14 cellular contexts compared by ENCODE assay signal in the genomic region with DNA sequence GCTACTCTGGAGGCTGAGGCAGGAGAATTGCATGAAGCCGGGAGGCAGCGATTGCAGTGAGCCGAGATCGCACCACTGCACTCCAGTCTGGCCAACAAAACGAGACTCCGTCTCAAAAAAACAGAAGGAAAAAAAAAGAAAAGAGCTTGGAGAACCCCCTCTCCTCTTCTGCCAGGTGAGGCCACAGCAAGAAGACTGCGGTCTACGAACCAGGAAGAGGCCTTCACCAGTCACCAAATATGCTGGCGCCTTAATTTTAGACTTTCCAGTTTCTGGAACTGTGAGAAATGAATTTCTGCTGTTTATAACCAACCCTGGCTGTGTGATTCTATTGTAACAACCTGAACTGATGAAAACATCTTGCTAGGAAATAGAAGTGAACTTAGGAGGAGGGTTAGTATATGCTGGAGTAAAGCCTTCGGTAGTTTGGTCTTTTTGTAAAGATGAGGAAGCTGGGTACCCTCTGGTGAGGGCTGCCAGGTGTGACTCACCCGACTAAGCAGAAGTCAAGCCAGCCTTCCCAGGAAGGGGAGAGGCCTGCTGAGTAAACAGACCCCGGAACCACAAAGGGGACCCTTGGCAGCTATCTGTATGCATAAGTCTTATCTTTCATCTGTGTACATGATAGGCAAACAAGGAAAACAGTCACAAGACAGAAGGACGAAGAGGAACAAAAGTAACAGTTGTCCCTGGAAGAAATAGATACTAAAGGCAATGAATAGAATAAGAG.
DNase-seq lines count a peak whose midpoint lies in the region; ATAC-seq and TF ChIP-seq lines count a peak whose summit lies in the region.
"Had no signal": no experiment of that assay in that cellular context is flagged by ENCODE, and none has a peak within 500 bp of the region (broad histone marks: within the 10 kb centered on the region; RNA-seq: fewer than 3 reads in every experiment).

No MANE protein-coding gene starts in this region.

- peaks cover 20% of the 10 kb centered on the region for H3K9me3 Mint-ChIP-seq in chondrocyte (ENCODE audit: low read depth)
- H3K9me3 Mint-ChIP-seq in HFFc6 = peaks cover 45% of the 10 kb centered on the region

- H3K4me3 ChIP-seq in ACC112 (ENCODE audit: low read depth, low read length) = no peak overlapping the region
- H3K4me3 ChIP-seq in DND-41 (ENCODE audit: low read depth in 1 of 2, low read length in 2 of 2) = peak overlapping the region in 1 of 2 experiments; percentile 23; a peak in 1 of 4 replicates
- no peak overlapping the region for H3K4me3 ChIP-seq in fibroblast of mammary gland (ENCODE audit: control insufficient read depth, low read depth, low read length)
- H3K4me3 ChIP-seq: GM23338, SJSA1 had no signal

- no peak overlapping the region for H2AFZ ChIP-seq in ACC112 (ENCODE audit: low read length, unreplicated experiment)
- peak overlapping the region; percentile 47; the same call in 1 of the 2 replicates for H2AFZ ChIP-seq in DND-41 (ENCODE audit: low read depth, low read length)
- H2AFZ ChIP-seq: GM23338 had no signal

- peaks cover 15% of the 10 kb centered on the region for H3K4me1 Mint-ChIP-seq in chondrocyte (ENCODE audit: low read depth)
- peaks cover 56% of the 10 kb centered on the region for H3K4me1 Mint-ChIP-seq in HFFc6 (ENCODE audit: low read depth)

- no peak overlapping the region; the same call in 1 of the 2 replicates for H3K9ac ChIP-seq in DND-41 (ENCODE audit: low read depth, low read length)

- H3K27ac ChIP-seq in ACC112 (ENCODE audit: low read depth, low read length) (peak overlapping the region; percentile 52), DND-41 (ENCODE audit: low read length) (peak overlapping the region; percentile 80), substantia nigra (ENCODE audit: low read depth, low read length, poor library complexity, severe bottlenecking) (no peak overlapping the region)
- H3K27ac ChIP-seq: SJSA1 had no signal

- H3K79me2 ChIP-seq in ACC112 (ENCODE audit: control insufficient read depth, insufficient read depth, low read length, unreplicated experiment) (no peaks in the 10 kb centered on the region), DND-41 (ENCODE audit: insufficient read depth, low read length) (no peaks in the 10 kb centered on the region)

- no peak overlapping the region for H3K4me3 Mint-ChIP-seq in chondrocyte (ENCODE audit: unreplicated experiment)
- H3K4me3 Mint-ChIP-seq in HFFc6 = no peak overlapping the region
- H3K4me3 Mint-ChIP-seq: GM23338, type B pancreatic cell had no signal

- H3K27me3 ChIP-seq in ACC112 (ENCODE audit: insufficient read depth, low read length) (no peaks in the 10 kb centered on the region), DND-41 (ENCODE audit: insufficient read depth, low read length, poor library complexity) (no peaks in the 10 kb centered on the region)
- H3K27me3 ChIP-seq: SJSA1 had no signal

- TF ChIP-seq CTCF in DND-41 (IDR thresholded peaks at IDR 0.05; ENCODE audit: borderline replicate concordance, extremely low read depth, low read length, poor library complexity, severe bottlenecking) (no peak), fibroblast of mammary gland (conservative IDR thresholded peaks at IDR 0.05; ENCODE audit: control insufficient read depth, insufficient read depth, low read depth, low read length) (no peak), chondrocyte (IDR thresholded peaks at IDR 0.05) (no peak), HFFc6 (IDR thresholded peaks at IDR 0.05) (no peak)

- H3K27me3 Mint-ChIP-seq in chondrocyte (ENCODE audit: low read depth) (no peaks in the 10 kb centered on the region), HFFc6 (ENCODE audit: insufficient read depth) (peaks cover 3% of the 10 kb centered on the region)
- H3K27me3 Mint-ChIP-seq: type B pancreatic cell had no signal

- H3K9me3 ChIP-seq in DND-41 (ENCODE audit: insufficient read depth, low read length, severe bottlenecking) = peaks cover 2% of the 10 kb centered on the region

- no peaks in the 10 kb centered on the region for H4K20me1 ChIP-seq in DND-41 (ENCODE audit: insufficient read depth, low read length)

- H3K36me3 ChIP-seq in ACC112 (ENCODE audit: insufficient read depth, low read length) (peaks cover 6% of the 10 kb centered on the region; the same call in 1 of the 2 replicates), DND-41 (ENCODE audit: insufficient read depth, low read length) (no peaks in the 10 kb centered on the region)
- H3K36me3 ChIP-seq: SJSA1 had no signal

- H3K4me1 ChIP-seq in ACC112 (ENCODE audit: control insufficient read depth, insufficient read depth, low read length, unreplicated experiment) (peaks cover 49% of the 10 kb centered on the region), DND-41 (ENCODE audit: insufficient read depth, low read length) (peaks cover 33% of the 10 kb centered on the region)

- H3K27ac Mint-ChIP-seq in chondrocyte (ENCODE audit: unreplicated experiment) (no peak overlapping the region), HFFc6 (no peak overlapping the region)
- H3K27ac Mint-ChIP-seq: GM23338, type B pancreatic cell had no signal

- DNase-seq in DND-41 (peak; percentile 75), SIG-M5 treated with dmso at 0.1 percent for 504 hours (lab: John Stamatoyannopoulos, UW; ENCODE audit: unreplicated experiment) (peak; percentile 66), fibroblast of mammary gland (ENCODE audit: low read depth) (peak; percentile 33), substantia nigra (lab: John Stamatoyannopoulos, UW) (no peak), chondrocyte (ENCODE audit: low spot score) (no peak), HFFc6 (no peak)
- DNase-seq: activated effector memory CD4-positive, alpha-beta T cell treated with Interleukin-2 at 50 U/mL for 16 hours; DMS79 treated with DMSO at 0.1 percent for 48 hours; NCI-H187 treated with DMSO at 0.1 percent for 48 hours had no signal

- H3K4me2 ChIP-seq in DND-41 (ENCODE audit: insufficient read depth, low read length) = peak overlapping the region; percentile 38; the same call in 1 of the 2 replicates
- H3K4me2 ChIP-seq: GM23338 had no signal

- H3K36me3 Mint-ChIP-seq in chondrocyte (ENCODE audit: low read depth) = peaks cover 7% of the 10 kb centered on the region
- H3K36me3 Mint-ChIP-seq in HFFc6 (ENCODE audit: low read depth) = peaks cover 34% of the 10 kb centered on the region
- H3K36me3 Mint-ChIP-seq: type B pancreatic cell had no signal

- ATAC-seq in DND-41 (ENCODE audit: insufficient read depth, low read depth) = peak; percentile 92
- ATAC-seq in HG02885 (IDR thresholded peaks at IDR 0.05; ENCODE audit: poor library complexity, unreplicated experiment) = no peak
- ATAC-seq: GM23338 had no signal

Comparison
In these comparisons a context has a peak if more than half of its experiments do, and no peak if none do; other contexts are left out.
1. DNase-seq: peak in DND-41 (single experiment), SIG-M5 treated with dmso at 0.1 percent for 504 hours (single experiment) and fibroblast of mammary gland (single experiment); none in substantia nigra (0 of 49), chondrocyte (single experiment) and HFFc6 (single experiment).